Comparison of ENCODE assay signal across 1 cellular context in the genomic region with DNA sequence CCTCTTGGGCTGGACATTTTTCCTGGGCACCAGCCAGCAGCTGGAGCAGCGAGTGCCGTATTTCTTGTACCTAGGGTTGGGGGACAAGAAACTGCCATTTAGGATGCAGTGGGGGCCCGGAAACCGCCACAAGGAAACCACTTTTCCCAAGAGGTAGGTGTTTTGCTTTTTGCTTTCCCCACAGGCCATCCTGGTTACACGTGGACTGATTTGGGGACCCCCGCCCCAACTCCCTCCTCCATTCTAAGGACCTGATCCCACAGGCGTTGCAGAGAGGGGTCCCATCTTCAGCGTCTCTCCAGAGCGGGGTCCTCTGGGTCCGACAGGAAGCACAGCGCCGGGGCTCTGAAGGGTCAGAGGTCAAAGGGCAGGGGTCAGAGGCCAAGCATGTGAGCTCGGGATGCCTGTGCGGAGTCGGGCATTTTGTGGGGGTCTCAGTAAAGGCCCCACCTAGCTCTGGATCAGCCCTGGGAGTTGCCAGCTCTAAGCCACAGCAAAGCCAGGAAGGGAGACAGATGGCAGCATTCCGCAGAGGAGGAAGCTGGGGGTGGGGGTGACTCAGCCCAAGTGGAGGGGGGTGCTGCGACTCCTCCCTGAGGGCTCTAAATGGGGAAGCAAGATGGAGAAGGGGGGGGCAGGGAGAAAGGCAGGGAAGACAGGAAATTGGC.
TF ChIP-seq lines count a peak whose summit lies in the region.

No MANE protein-coding gene starts in this region.

TF ChIP-seq in GM12878, 131 proteins besides CTCF, POLR2A, EP300 and RAD21:
- TF ChIP-seq NR2C1 (IDR thresholded peaks at IDR 0.05): peak; percentile 74
- TF ChIP-seq PML (IDR thresholded peaks at IDR 0.05; ENCODE audit: low read length): no peak
- TF ChIP-seq, protein P1, sequence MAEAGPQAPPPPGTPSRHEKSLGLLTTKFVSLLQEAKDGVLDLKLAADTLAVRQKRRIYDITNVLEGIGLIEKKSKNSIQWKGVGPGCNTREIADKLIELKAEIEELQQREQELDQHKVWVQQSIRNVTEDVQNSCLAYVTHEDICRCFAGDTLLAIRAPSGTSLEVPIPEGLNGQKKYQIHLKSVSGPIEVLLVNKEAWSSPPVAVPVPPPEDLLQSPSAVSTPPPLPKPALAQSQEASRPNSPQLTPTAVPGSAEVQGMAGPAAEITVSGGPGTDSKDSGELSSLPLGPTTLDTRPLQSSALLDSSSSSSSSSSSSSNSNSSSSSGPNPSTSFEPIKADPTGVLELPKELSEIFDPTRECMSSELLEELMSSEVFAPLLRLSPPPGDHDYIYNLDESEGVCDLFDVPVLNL (IDR thresholded peaks at IDR 0.05; ENCODE audit: low read depth, low read length): no peak
- peak; percentile 41 for TF ChIP-seq NR2C2 (IDR thresholded peaks at IDR 0.05; ENCODE audit: borderline replicate concordance, control insufficient read depth, insufficient read length, low read depth)
- peak; percentile 53 for TF ChIP-seq NR2F1 (conservative IDR thresholded peaks at IDR 0.05)
- TF ChIP-seq CBX5 (IDR thresholded peaks at IDR 0.05; ENCODE audit: low read depth): no peak
- TF ChIP-seq, protein P2, sequence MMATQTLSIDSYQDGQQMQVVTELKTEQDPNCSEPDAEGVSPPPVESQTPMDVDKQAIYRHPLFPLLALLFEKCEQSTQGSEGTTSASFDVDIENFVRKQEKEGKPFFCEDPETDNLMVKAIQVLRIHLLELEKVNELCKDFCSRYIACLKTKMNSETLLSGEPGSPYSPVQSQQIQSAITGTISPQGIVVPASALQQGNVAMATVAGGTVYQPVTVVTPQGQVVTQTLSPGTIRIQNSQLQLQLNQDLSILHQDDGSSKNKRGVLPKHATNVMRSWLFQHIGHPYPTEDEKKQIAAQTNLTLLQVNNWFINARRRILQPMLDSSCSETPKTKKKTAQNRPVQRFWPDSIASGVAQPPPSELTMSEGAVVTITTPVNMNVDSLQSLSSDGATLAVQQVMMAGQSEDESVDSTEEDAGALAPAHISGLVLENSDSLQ (IDR thresholded peaks at IDR 0.05): no peak
- no peak for TF ChIP-seq SUPT20H (IDR thresholded peaks at IDR 0.05; ENCODE audit: borderline replicate concordance, control insufficient read depth, low read depth, low read length)
